Comparison of ENCODE assay signal across 12 cellular contexts in the genomic region with DNA sequence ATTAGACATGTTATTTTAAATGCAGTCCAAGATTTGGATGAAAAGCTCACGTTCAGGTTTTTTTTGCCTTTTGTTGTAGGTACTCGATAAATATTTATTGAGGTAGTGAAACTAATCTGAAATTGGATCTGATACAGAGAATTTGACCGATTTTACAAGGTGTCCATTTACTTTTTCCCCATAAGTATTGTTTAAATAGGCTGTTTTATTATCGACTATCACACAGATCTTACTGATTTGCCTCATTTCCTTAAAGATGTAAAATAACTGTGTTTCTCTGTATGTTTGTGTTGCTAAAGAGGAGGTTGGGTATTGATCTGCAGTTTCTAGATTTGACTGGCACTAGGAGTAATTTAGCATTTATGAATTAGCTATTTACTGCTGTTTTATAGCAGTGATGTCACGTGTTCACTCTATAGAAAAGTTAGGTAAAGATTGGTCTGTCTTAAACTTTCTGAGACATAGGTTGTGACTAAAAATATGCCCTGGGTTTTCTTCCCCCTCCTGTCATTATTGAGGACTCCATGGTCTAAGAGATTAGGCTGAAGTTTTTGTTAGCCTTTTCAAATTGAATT. TPM values are rescaled to one million over a fixed set of nuclear protein-coding genes. Genes with fewer than 3 reads are reported as not detected.
DNase-seq lines count a peak whose midpoint lies in the region; ATAC-seq, FAIRE-seq and TF ChIP-seq lines count a peak whose summit lies in the region.
"Had no signal": no experiment of that assay in that cellular context is flagged by ENCODE, and none has a peak within 500 bp of the region (broad histone marks: within the 10 kb centered on the region; RNA-seq: fewer than 3 reads in every experiment).

No MANE protein-coding gene starts in this region.

- TF ChIP-seq CTCF in astrocyte (IDR thresholded peaks at IDR 0.05; ENCODE audit: insufficient read depth, low read depth, low read length): no peak

- peak overlapping the region; percentile 88 for H3K4me2 ChIP-seq in astrocyte (ENCODE audit: low read length)

- peaks cover 73% of the 10 kb centered on the region for H4K20me1 ChIP-seq in astrocyte (ENCODE audit: insufficient read depth, low read length)

- peaks cover 58% of the 10 kb centered on the region for H3K36me3 Mint-ChIP-seq in stimulated activated naive CD8-positive, alpha-beta T cell treated with anti-CD3 and anti-CD28 coated beads, Interleukin-15, Interleukin-2, amounts not matched to agents 100 ng/mL and 50 ng/mL, for 24 hours (ENCODE audit: low read depth)
- H3K36me3 Mint-ChIP-seq in astrocyte (ENCODE audit: low read depth, unreplicated experiment): peaks cover 6% of the 10 kb centered on the region

- no peak for ATAC-seq in stimulated activated naive CD8-positive, alpha-beta T cell treated with anti-CD3 and anti-CD28 coated beads, Interleukin-15, Interleukin-2, amounts not matched to agents 100 U/mL and 50 U/mL, for 24 hours
- no peak for ATAC-seq in GM21381 (IDR thresholded peaks at IDR 0.05; ENCODE audit: unreplicated experiment)

- H3K9ac ChIP-seq in astrocyte (ENCODE audit: low read length) (peak overlapping the region; percentile 2), muscle layer of colon (ENCODE audit: low read length) (peak overlapping the region; percentile 5)

- no peaks in the 10 kb centered on the region for H3K9me3 ChIP-seq in astrocyte (ENCODE audit: insufficient read depth, low read depth, low read length)
- no peaks in the 10 kb centered on the region for H3K9me3 ChIP-seq in muscle layer of colon (ENCODE audit: low read length)

- H3K27ac ChIP-seq in astrocyte (ENCODE audit: low read depth, low read length) (peak overlapping the region; percentile 1), muscle layer of colon (ENCODE audit: low read depth, low read length) (no peak overlapping the region)

- H3K27me3 ChIP-seq in astrocyte (ENCODE audit: insufficient read depth, low read length) (no peaks in the 10 kb centered on the region), muscle layer of colon (ENCODE audit: control insufficient read depth in 1 of 2, insufficient read depth in 2 of 2, low read length in 2 of 2) (no peaks in the 10 kb centered on the region)

- H3K4me3 ChIP-seq in astrocyte (ENCODE audit: insufficient read depth, low read depth, low read length) (no peak overlapping the region), muscle layer of colon (ENCODE audit: low read depth in 1 of 2, low read length in 2 of 2) (peak overlapping the region in 1 of 2 donors; percentile 91)

- H3K36me3 ChIP-seq in astrocyte (ENCODE audit: insufficient read depth, low read length) (no peaks in the 10 kb centered on the region), muscle layer of colon (ENCODE audit: insufficient read depth, low read length) (no peaks in the 10 kb centered on the region)

- H3K4me1 Mint-ChIP-seq in stimulated activated naive CD8-positive, alpha-beta T cell treated with anti-CD3 and anti-CD28 coated beads, Interleukin-15, Interleukin-2, amounts not matched to agents 100 ng/mL and 50 ng/mL, for 24 hours (ENCODE audit: low read depth): peaks cover 75% of the 10 kb centered on the region
- peaks cover 46% of the 10 kb centered on the region for H3K4me1 Mint-ChIP-seq in astrocyte (ENCODE audit: low read depth, unreplicated experiment)

- no peak for FAIRE-seq in astrocyte (lab: Jason Lieb, UNC)
- FAIRE-seq: GM18507 had no signal

- H3K27me3 Mint-ChIP-seq in stimulated activated naive CD8-positive, alpha-beta T cell treated with anti-CD3 and anti-CD28 coated beads, Interleukin-15, Interleukin-2, amounts not matched to agents 100 ng/mL and 50 ng/mL, for 24 hours: no peaks in the 10 kb centered on the region
- H3K27me3 Mint-ChIP-seq in astrocyte (ENCODE audit: low read depth, unreplicated experiment): no peaks in the 10 kb centered on the region

- H3K4me1 ChIP-seq in astrocyte (ENCODE audit: insufficient read depth, low read length) (peaks cover 39% of the 10 kb centered on the region), muscle layer of colon (ENCODE audit: insufficient read depth, low read length) (peaks cover 54% of the 10 kb centered on the region)

- no peaks in the 10 kb centered on the region for H3K9me3 Mint-ChIP-seq in stimulated activated naive CD8-positive, alpha-beta T cell treated with anti-CD3 and anti-CD28 coated beads, Interleukin-15, Interleukin-2, amounts not matched to agents 100 ng/mL and 50 ng/mL, for 24 hours
- no peaks in the 10 kb centered on the region for H3K9me3 Mint-ChIP-seq in astrocyte (ENCODE audit: unreplicated experiment)

- no peak for DNase-seq in stimulated activated naive CD8-positive, alpha-beta T cell treated with anti-CD3 and anti-CD28 coated beads, Interleukin-15, Interleukin-2, amounts not matched to agents 100 U/mL and 50 U/mL, for 24 hours
- DNase-seq in astrocyte (ENCODE audit: low read depth) (no peak), NCI-H1105 treated with DMSO at 0.1 percent for 48 hours (lab: John Stamatoyannopoulos, UW) (no peak), kidney glomerular epithelial cell (lab: John Stamatoyannopoulos, UW) (no peak), NOMO-1 treated with dmso at 0.1 percent for 144 hours (lab: John Stamatoyannopoulos, UW; ENCODE audit: unreplicated experiment) (no peak)
- DNase-seq: activated gamma-delta T cell treated with Interleukin-2 at 50 U/mL for 16 hours; mesendoderm; stimulated activated CD4-positive, alpha-beta T cell treated with anti-CD3 and anti-CD28 coated beads, Interleukin-4, amount 100 ng/mL, for 1 hour had no signal

- peaks cover 82% of the 10 kb centered on the region for H3K79me2 ChIP-seq in astrocyte (ENCODE audit: insufficient read depth, low read length)

- H3K4me3 Mint-ChIP-seq in stimulated activated naive CD8-positive, alpha-beta T cell treated with anti-CD3 and anti-CD28 coated beads, Interleukin-15, Interleukin-2, amounts not matched to agents 100 ng/mL and 50 ng/mL, for 24 hours: peak overlapping the region; percentile 92
- H3K4me3 Mint-ChIP-seq in astrocyte (ENCODE audit: unreplicated experiment): peak overlapping the region; percentile 78

- peak overlapping the region; percentile 73 for H3K27ac Mint-ChIP-seq in stimulated activated naive CD8-positive, alpha-beta T cell treated with anti-CD3 and anti-CD28 coated beads, Interleukin-15, Interleukin-2, amounts not matched to agents 100 ng/mL and 50 ng/mL, for 24 hours
- H3K27ac Mint-ChIP-seq in astrocyte (ENCODE audit: unreplicated experiment): no peak overlapping the region

- H2AFZ ChIP-seq in astrocyte (ENCODE audit: low read depth, low read length): no peak overlapping the region

RNA-seq across cellular contexts. Expression of a gene that starts 3.5 kb away (rescaled TPM):
- total RNA-seq in astrocyte: 209 and 216 TPM in 2 replicates
